In genomic region chr6:37131104-37131959, GRCh38 we compare ENCODE assay signal across 11 cellular contexts. TPM values are rescaled to one million over a fixed set of nuclear protein-coding genes. Genes with fewer than 3 reads are reported as not detected.
DNase-seq lines count a peak whose midpoint lies in the region; ATAC-seq and TF ChIP-seq lines count a peak whose summit lies in the region.
"Had no signal": no experiment of that assay in that cellular context is flagged by ENCODE, and none has a peak within 500 bp of the region (broad histone marks: within the 10 kb centered on the region; RNA-seq: fewer than 3 reads in every experiment).

No MANE protein-coding gene starts in this region.

- H3K36me3 Mint-ChIP-seq in activated CD4-positive, alpha-beta T cell treated with anti-CD3 and anti-CD28 coated beads, Interleukin-2, amount 10 ng/mL, durations not matched to agents 24 days and 14 days (ENCODE audit: low read depth), result no peaks in the 10 kb centered on the region

- no peak overlapping the region for H3K4me3 Mint-ChIP-seq in activated CD4-positive, alpha-beta T cell treated with anti-CD3 and anti-CD28 coated beads, Interleukin-2, amount 10 ng/mL, durations not matched to agents 24 days and 14 days
- H3K4me3 Mint-ChIP-seq: dendritic cell treated with granulocyte-macrophage colony-stimulating factor and Interleukin-4, amounts not matched to agents 40 ng/mL and 50 ng/mL, for 4 days had no signal

- H3K27ac ChIP-seq in mucosa of rectum (ENCODE audit: low read depth in 2 of 2, low read length in 2 of 2), result peak overlapping the region; percentile 57 to 67
- H3K27ac ChIP-seq: BLaER1, KMS-11 had no signal

- H3K27me3 ChIP-seq in mucosa of rectum (ENCODE audit: control insufficient read depth in 2 of 2, insufficient read depth in 2 of 2, low read length in 2 of 2), result no peaks in the 10 kb centered on the region
- H3K27me3 ChIP-seq: BLaER1 had no signal

- ATAC-seq in HG02642 (IDR thresholded peaks at IDR 0.05; ENCODE audit: poor library complexity, unreplicated experiment), result no peak
- no peak for ATAC-seq in HG02798 (IDR thresholded peaks at IDR 0.05; ENCODE audit: poor library complexity, unreplicated experiment)

- H3K4me1 ChIP-seq in mucosa of rectum (ENCODE audit: control insufficient read depth in 2 of 2, insufficient read depth in 2 of 2, low read length in 2 of 2), result peaks cover 17 to 49% of the 10 kb centered on the region in 2 donors
- H3K4me1 ChIP-seq: BLaER1 had no signal

- H3K4me1 Mint-ChIP-seq in activated CD4-positive, alpha-beta T cell treated with anti-CD3 and anti-CD28 coated beads, Interleukin-2, amount 10 ng/mL, durations not matched to agents 24 days and 14 days, result peaks cover 11% of the 10 kb centered on the region

- peak; percentile 51 for DNase-seq in AG10803 (ENCODE audit: low read depth)
- DNase-seq in NCI-H2196 treated with DMSO at 0.1 percent for 48 hours (lab: John Stamatoyannopoulos, UW; ENCODE audit: unreplicated experiment), result peak; percentile 50
- peak; percentile 65 for DNase-seq in ecto neural progenitor cell (ENCODE audit: low spot score)
- no peak for DNase-seq in activated CD4-positive, alpha-beta T cell treated with anti-CD3 and anti-CD28 coated beads, Interleukin-2, amount 10 ng/mL, durations not matched to agents 24 days and 14 days
- no peak for DNase-seq in EL

- peak overlapping the region in 1 of 2 donors; percentile 59 for H3K9ac ChIP-seq in mucosa of rectum (ENCODE audit: low read depth in 1 of 2, low read length in 2 of 2)
- H3K9ac ChIP-seq: BLaER1, KMS-11 had no signal

- TF ChIP-seq CTCF in AG10803 (conservative IDR thresholded peaks at IDR 0.05; ENCODE audit: low read length), result no peak

- H3K27ac Mint-ChIP-seq in activated CD4-positive, alpha-beta T cell treated with anti-CD3 and anti-CD28 coated beads, Interleukin-2, amount 10 ng/mL, durations not matched to agents 24 days and 14 days, result no peak overlapping the region
- H3K27ac Mint-ChIP-seq: dendritic cell treated with granulocyte-macrophage colony-stimulating factor and Interleukin-4, amounts not matched to agents 40 ng/mL and 50 ng/mL, for 4 days had no signal

- no peaks in the 10 kb centered on the region for H3K9me3 ChIP-seq in mucosa of rectum (ENCODE audit: control insufficient read depth in 2 of 2, low read length in 2 of 2)
- H3K9me3 ChIP-seq: BLaER1 had no signal

- intact Hi-C loops in activated CD4-positive, alpha-beta T cell treated with anti-CD3 and anti-CD28 coated beads, Interleukin-2, amount 10 ng/mL, durations not matched to agents 24 days and 14 days (cut with micrococcal nuclease), result no loop called here

- H3K9me3 Mint-ChIP-seq in activated CD4-positive, alpha-beta T cell treated with anti-CD3 and anti-CD28 coated beads, Interleukin-2, amount 10 ng/mL, durations not matched to agents 24 days and 14 days, result no peaks in the 10 kb centered on the region
- H3K9me3 Mint-ChIP-seq: dendritic cell treated with granulocyte-macrophage colony-stimulating factor and Interleukin-4, amounts not matched to agents 40 ng/mL and 50 ng/mL, for 4 days had no signal

- H3K36me3 ChIP-seq in mucosa of rectum (ENCODE audit: control insufficient read depth in 2 of 2, insufficient read depth in 2 of 2, low read length in 2 of 2), result no peaks in the 10 kb centered on the region
- H3K36me3 ChIP-seq: BLaER1 had no signal

- H3K27me3 Mint-ChIP-seq in activated CD4-positive, alpha-beta T cell treated with anti-CD3 and anti-CD28 coated beads, Interleukin-2, amount 10 ng/mL, durations not matched to agents 24 days and 14 days, result peaks cover 2% of the 10 kb centered on the region

- H3K4me3 ChIP-seq in AG10803 (ENCODE audit: low read length) (no peak overlapping the region), mucosa of rectum (ENCODE audit: low read length in 2 of 2) (peak overlapping the region in 1 of 2 donors; percentile 4)
- H3K4me3 ChIP-seq: BLaER1 had no signal

RNA-seq across cellular contexts. Expression of gene PIM1, which starts 38.6 kb away (rescaled TPM):
- total RNA-seq in activated CD4-positive, alpha-beta T cell treated with anti-CD3 and anti-CD28 coated beads, Interleukin-2, amount 10 ng/mL, durations not matched to agents 24 days and 14 days, result 153 and 158 TPM in 2 replicates

Comparison
In these comparisons a context has a peak if more than half of its experiments do, and no peak if none do; other contexts are left out.
1. DNase-seq: peak in AG10803 (single experiment), NCI-H2196 treated with DMSO at 0.1 percent for 48 hours (single experiment) and ecto neural progenitor cell (single experiment); none in activated CD4-positive, alpha-beta T cell treated with anti-CD3 and anti-CD28 coated beads, Interleukin-2, amount 10 ng/mL, durations not matched to agents 24 days and 14 days (single experiment) and EL (single experiment).